8 cellular contexts compared by ENCODE assay signal in genomic region chr7:30135271-30135550, GRCh38. TPM values are rescaled to one million over a fixed set of nuclear protein-coding genes. Genes with fewer than 3 reads are reported as not detected.
DNase-seq lines count a peak whose midpoint lies in the region; ATAC-seq, FAIRE-seq and TF ChIP-seq lines count a peak whose summit lies in the region.

No MANE protein-coding gene starts in this region.

- 0% methylated on average over 32 to 44 of the region's 44 CpGs for WGBS in heart right ventricle, 2 donors

- H3K27me3 ChIP-seq in heart right ventricle, result no peaks in the 10 kb centered on the region
- H3K27me3 ChIP-seq in tibial artery, result no peaks in the 10 kb centered on the region

- intact Hi-C loops in heart right ventricle (cut with DNase I) (no loop called here), left cardiac atrium (cut with DNase I) (no loop called here), kidney (cut with DNase I) (no loop called here), tibial artery (cut with DNase I; ENCODE audit: low total_unique reads) (loop anchor here (5.0 to 10.0 kb wide), 2 partner anchors 108 to 150 kb away; partner anchors contain the start of genes FKBP14, PLEKHA8 and ZNRF2)

- TF ChIP-seq CTCF in heart right ventricle (IDR thresholded peaks at IDR 0.05), result no peak
- TF ChIP-seq CTCF in kidney (IDR thresholded peaks at IDR 0.05; ENCODE audit: borderline replicate concordance, extremely low read depth, insufficient read depth), result no peak
- no peak for TF ChIP-seq CTCF in tibial artery (IDR thresholded peaks at IDR 0.05)

- H3K4me1 ChIP-seq in heart right ventricle (peaks cover 0 to 45% (median 18%) of the 10 kb centered on the region in 9 donors), kidney (ENCODE audit: control insufficient read depth in 1 of 2, insufficient read depth in 1 of 2, low read depth in 1 of 2, low read length in 2 of 2) (peaks cover 7 to 10% of the 10 kb centered on the region in 2 donors), tibial artery (peaks cover 0 to 47% (median 27%) of the 10 kb centered on the region in 4 donors)

- H3K9me3 ChIP-seq in heart right ventricle, result no peaks in the 10 kb centered on the region
- no peaks in the 10 kb centered on the region for H3K9me3 ChIP-seq in kidney (ENCODE audit: control insufficient read depth in 1 of 2, low read length in 2 of 2)
- H3K9me3 ChIP-seq in tibial artery, result no peaks in the 10 kb centered on the region

- ATAC-seq in heart right ventricle, result peak in 1 of 8 donors; percentile 2
- ATAC-seq in left cardiac atrium, result no peak

- DNase-seq in heart right ventricle, result no peak
- DNase-seq in left cardiac atrium, result no peak
- peak; percentile 18 for DNase-seq in activated T-helper 1 cell treated with Interleukin-2 at 50 U/mL for 16 hours (ENCODE audit: low read depth)
- DNase-seq in kidney, result no peak
- DNase-seq in tibial artery, result no peak
- DNase-seq in DMS53 treated with DMSO at 0.1 percent for 48 hours (lab: John Stamatoyannopoulos, UW; ENCODE audit: unreplicated experiment), result no peak
- no peak for DNase-seq in NCI-H2171 treated with DMSO at 0.1 percent for 48 hours (lab: John Stamatoyannopoulos, UW)
- no peak for DNase-seq in HUDEP-2 (lab: John Stamatoyannopoulos, UW; ENCODE audit: unreplicated experiment in 76 of 76)

- H3K27ac ChIP-seq in heart right ventricle, result peak overlapping the region; percentile 87 to 95 (median 92)
- H3K27ac ChIP-seq in kidney (ENCODE audit: low read depth in 2 of 2, low read length in 2 of 2), result peak overlapping the region; percentile 87 to 90
- peak overlapping the region; percentile 92 to 95 for H3K27ac ChIP-seq in tibial artery

- peak overlapping the region; percentile 68 to 99 (median 94) for H3K4me3 ChIP-seq in heart right ventricle
- H3K4me3 ChIP-seq in kidney (ENCODE audit: low read length in 2 of 2), result peak overlapping the region; percentile 76 to 83
- peak overlapping the region; percentile 90 to 91 for H3K4me3 ChIP-seq in tibial artery

- FAIRE-seq in kidney (lab: Jason Lieb, UNC), result no peak

- H3K36me3 ChIP-seq in heart right ventricle, result no peaks in the 10 kb centered on the region
- H3K36me3 ChIP-seq in kidney (ENCODE audit: control insufficient read depth in 1 of 2, insufficient read depth in 2 of 2, low read length in 2 of 2), result no peaks in the 10 kb centered on the region
- H3K36me3 ChIP-seq in tibial artery, result no peaks in the 10 kb centered on the region

- H3K9ac ChIP-seq in kidney (ENCODE audit: low read length in 2 of 2), result peak overlapping the region; percentile 51 to 87

RNA-seq across cellular contexts. Expression of gene MTURN, which starts 0.4 kb away (rescaled TPM):
- total RNA-seq in heart right ventricle, result 10 to 100 TPM; 16.2 to 46.4 (median 31.7) TPM
- 10 to 100 TPM in 1 of 2 donors, 1 to 10 TPM in 1; 8.8 to 11.0 TPM for polyA plus RNA-seq in heart right ventricle
- total RNA-seq in left cardiac atrium, result 10 to 100 TPM; 25.8 to 27.3 TPM
- 80.1 TPM for total RNA-seq in kidney
- polyA plus RNA-seq in kidney (ENCODE audit: insufficient read depth, low read depth, low replicate concordance), result 54.7 TPM
